ENCODE assay signal across 8 cellular contexts in genomic region chrX:123962006-123962485, GRCh38.
DNase-seq lines count a peak whose midpoint lies in the region; TF ChIP-seq lines count a peak whose summit lies in the region.

No MANE protein-coding gene starts in this region.

- no peaks in the 10 kb centered on the region for H3K4me1 ChIP-seq in muscle layer of colon (ENCODE audit: insufficient read depth, low read length)

- DNase-seq in NCI-H2029 (lab: John Stamatoyannopoulos, UW), result peak; percentile 31
- DNase-seq in NCI-H2029 treated with DMSO at 0.1 percent for 48 hours (lab: John Stamatoyannopoulos, UW), result no peak
- peak; percentile 13 for DNase-seq in NCI-H226
- DNase-seq in choroid plexus epithelial cell (ENCODE audit: low read depth), result no peak
- no peak for DNase-seq in NCI-H187 (lab: John Stamatoyannopoulos, UW)
- DNase-seq in cerebellar nuclear complex (lab: John Stamatoyannopoulos, UW), result no peak
- no peak for DNase-seq in HuH-7 (ENCODE audit: low spot score)

- H3K27ac ChIP-seq in muscle layer of colon (ENCODE audit: low read depth, low read length), result peak overlapping the region; percentile 86

- TF ChIP-seq CTCF in choroid plexus epithelial cell (conservative IDR thresholded peaks at IDR 0.05; ENCODE audit: low read depth, low read length), result no peak

- H3K27me3 ChIP-seq in muscle layer of colon (ENCODE audit: control insufficient read depth in 1 of 2, insufficient read depth in 2 of 2, low read length in 2 of 2), result peaks cover 4 to 11% of the 10 kb centered on the region in 2 donors

- H3K9ac ChIP-seq in muscle layer of colon (ENCODE audit: low read length), result peak overlapping the region; percentile 68

- H3K4me3 ChIP-seq in choroid plexus epithelial cell (ENCODE audit: low read depth, low read length), result peak overlapping the region; percentile 74
- peak overlapping the region; percentile 52 to 80 for H3K4me3 ChIP-seq in muscle layer of colon (ENCODE audit: low read depth in 1 of 2, low read length in 2 of 2)

- H3K9me3 ChIP-seq in muscle layer of colon (ENCODE audit: low read length), result no peaks in the 10 kb centered on the region

- no peaks in the 10 kb centered on the region for H3K36me3 ChIP-seq in muscle layer of colon (ENCODE audit: insufficient read depth, low read length)

Comparison
In these comparisons a context has a peak if more than half of its experiments do, and no peak if none do; other contexts are left out.
1. DNase-seq: peak in NCI-H2029 (single experiment) and NCI-H226 (single experiment); none in NCI-H2029 treated with DMSO at 0.1 percent for 48 hours (single experiment), choroid plexus epithelial cell (single experiment), NCI-H187 (0 of 2), cerebellar nuclear complex (0 of 2) and HuH-7 (single experiment).